In the genomic region with DNA sequence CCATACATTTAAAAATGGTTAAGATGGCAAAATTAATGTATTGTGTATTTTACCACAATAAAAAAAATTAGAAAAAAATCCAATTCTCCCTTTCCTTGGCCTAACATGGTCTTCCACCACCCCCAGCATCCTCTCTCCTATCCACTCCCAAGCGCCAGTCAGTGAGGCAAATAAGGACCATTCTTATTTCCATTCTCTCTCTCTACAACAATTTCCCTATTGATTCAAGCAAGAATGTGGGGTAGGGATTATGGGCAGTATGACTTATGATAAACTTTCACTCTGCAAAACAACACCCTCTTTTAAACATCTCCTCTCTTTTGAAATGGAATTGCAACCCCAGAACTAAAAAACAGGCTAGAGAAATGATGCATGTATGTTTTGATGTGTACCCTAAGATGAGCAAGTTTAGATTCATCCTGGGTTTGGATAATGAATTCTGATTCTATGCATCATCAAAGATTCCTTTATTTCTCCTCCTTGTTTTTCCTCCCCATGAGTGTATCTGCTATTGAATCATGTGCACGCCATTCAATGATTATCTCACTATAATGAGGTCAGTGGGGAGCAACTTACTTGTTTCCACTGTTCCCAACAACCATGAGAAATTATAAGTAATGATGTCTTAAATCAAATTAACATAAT, we compare ENCODE assay signal across 11 cellular contexts. TPM values are rescaled to one million over a fixed set of nuclear protein-coding genes. Genes with fewer than 3 reads are reported as not detected.
DNase-seq lines count a peak whose midpoint lies in the region; ATAC-seq and TF ChIP-seq lines count a peak whose summit lies in the region.
"Had no signal": no experiment of that assay in that cellular context is flagged by ENCODE, and none has a peak within 500 bp of the region (broad histone marks: within the 10 kb centered on the region; RNA-seq: fewer than 3 reads in every experiment).

No MANE protein-coding gene starts in this region.

- ATAC-seq in heart right ventricle, result no peak
- no peak for ATAC-seq in Right ventricle myocardium superior (ENCODE audit: poor library complexity)
- ATAC-seq in lower lobe of right lung, result no peak
- ATAC-seq in HG03354 (IDR thresholded peaks at IDR 0.05; ENCODE audit: poor library complexity, severe bottlenecking, unreplicated experiment), result no peak
- ATAC-seq: activated T-cell treated with anti-CD3 and anti-CD28 coated beads, Interleukin-2, amount 50 U/mL, for 4 hours; HCT116 had no signal

- no peaks in the 10 kb centered on the region for H3K36me3 Mint-ChIP-seq in activated naive CD4-positive, alpha-beta T cell treated with anti-CD3 and anti-CD28 coated beads, Interleukin-2, amount 10 ng/mL, durations not matched to agents 7 days and 5 days

- H3K4me3 ChIP-seq in heart right ventricle (peak overlapping the region in 3 of 10 donors; percentile 69 to 78 (median 72)), lower lobe of right lung (peak overlapping the region; percentile 57), transverse colon (no peak overlapping the region)

- no peak for TF ChIP-seq POLR2A in transverse colon (IDR thresholded peaks at IDR 0.05)

- in situ Hi-C loops in transverse colon (cut with MboI; ENCODE audit: low pct_ligation_motif_present in 1 of 4, low pct_unique_long_range_greater_than_20kb in 1 of 4, low sequenced_read_pairs in 3 of 4), result no loop called here

- no peak overlapping the region for H3K4me3 Mint-ChIP-seq in activated naive CD4-positive, alpha-beta T cell treated with anti-CD3 and anti-CD28 coated beads, Interleukin-2, amount 10 ng/mL, durations not matched to agents 7 days and 5 days
- H3K4me3 Mint-ChIP-seq: activated T-cell treated with anti-CD3 and anti-CD28 coated beads, Interleukin-2, amount 50 U/mL, for 4 hours had no signal

- H3K36me3 ChIP-seq in heart right ventricle (peaks cover 0 to 9% (median 0%) of the 10 kb centered on the region in 9 donors), lower lobe of right lung (no peaks in the 10 kb centered on the region), transverse colon (no peaks in the 10 kb centered on the region)

- no peak for DNase-seq in heart right ventricle
- DNase-seq in Right ventricle myocardium superior, result no peak
- DNase-seq in caudate nucleus (lab: John Stamatoyannopoulos, UW), result peak in 2 of 61 donors; percentile 11 to 13
- DNase-seq in lower lobe of right lung, result no peak
- no peak for DNase-seq in transverse colon
- no peak for DNase-seq in stimulated activated CD4-positive, alpha-beta T cell treated with anti-CD3 and anti-CD28 coated beads, Interleukin-1b, Interleukin-23, amount 100 ng/mL, for 48 hours
- no peak for DNase-seq in activated naive CD4-positive, alpha-beta T cell treated with anti-CD3 and anti-CD28 coated beads, Interleukin-2, amount 10 ng/mL, durations not matched to agents 7 days and 5 days
- DNase-seq: activated T-cell treated with anti-CD3 and anti-CD28 coated beads, Interleukin-2, amount 50 U/mL, for 4 hours had no signal

- TF ChIP-seq CTCF in heart right ventricle (IDR thresholded peaks at IDR 0.05) (no peak), lower lobe of right lung (IDR thresholded peaks at IDR 0.05) (no peak), transverse colon (IDR thresholded peaks at IDR 0.05) (no peak)

- WGBS in heart right ventricle, 2 donors, result 87 to 89% methylated on average over 2 of the region's 2 CpGs
- whole genome bisulfite sequencing in transverse colon (ENCODE audit: low coverage in 1 of 2), 2 donors, result 79 to 85% methylated on average over 2 of the region's 2 CpGs

- TF ChIP-seq EP300 in transverse colon (IDR thresholded peaks at IDR 0.05; ENCODE audit: low read depth), result no peak

- peaks cover 26% of the 10 kb centered on the region for H3K27me3 Mint-ChIP-seq in activated naive CD4-positive, alpha-beta T cell treated with anti-CD3 and anti-CD28 coated beads, Interleukin-2, amount 10 ng/mL, durations not matched to agents 7 days and 5 days
- H3K27me3 Mint-ChIP-seq: progenitor cell of endocrine pancreas had no signal

- intact Hi-C loops in heart right ventricle (cut with DNase I), result loop anchor here in 4 of 10 donors (5.0 to 10.0 kb wide), 5 partner anchors 47 to 213 kb away; no protein-coding TSS in a partner anchor
- intact Hi-C loops in Right ventricle myocardium superior (cut with DNase I), result loop anchor here (10.0 kb wide), 2 partner anchors 47 to 263 kb away; no protein-coding TSS in a partner anchor
- intact Hi-C loops in lower lobe of right lung (cut with DNase I), result no loop called here
- intact Hi-C loops in transverse colon (cut with DNase I; ENCODE audit: low total_unique reads), result loop anchor here (10.0 kb wide), 2 partner anchors 67 to 263 kb away; no protein-coding TSS in a partner anchor

- no peaks in the 10 kb centered on the region for H3K9me3 Mint-ChIP-seq in activated naive CD4-positive, alpha-beta T cell treated with anti-CD3 and anti-CD28 coated beads, Interleukin-2, amount 10 ng/mL, durations not matched to agents 7 days and 5 days
- H3K9me3 Mint-ChIP-seq: activated T-cell treated with anti-CD3 and anti-CD28 coated beads, Interleukin-2, amount 50 U/mL, for 4 hours had no signal

- CTCF ChIA-PET in activated naive CD4-positive, alpha-beta T cell treated with anti-CD3 and anti-CD28 coated beads, Interleukin-2, amount 10 ng/mL, durations not matched to agents 7 days and 5 days (lab: Charles Lee), result no interaction called here

- no peak overlapping the region for H3K27ac Mint-ChIP-seq in activated naive CD4-positive, alpha-beta T cell treated with anti-CD3 and anti-CD28 coated beads, Interleukin-2, amount 10 ng/mL, durations not matched to agents 7 days and 5 days
- H3K27ac Mint-ChIP-seq: progenitor cell of endocrine pancreas had no signal

- peak overlapping the region in 8 of 10 donors; percentile 17 to 98 (median 93) for H3K27ac ChIP-seq in heart right ventricle
- peak overlapping the region; percentile 68 for H3K27ac ChIP-seq in caudate nucleus (ENCODE audit: low read depth, low read length)
- H3K27ac ChIP-seq in lower lobe of right lung, result no peak overlapping the region
- H3K27ac ChIP-seq in transverse colon, result peak overlapping the region; percentile 90 to 95 (median 92)

- no peaks in the 10 kb centered on the region for H3K9me3 ChIP-seq in heart right ventricle
- no peaks in the 10 kb centered on the region for H3K9me3 ChIP-seq in lower lobe of right lung
- no peaks in the 10 kb centered on the region for H3K9me3 ChIP-seq in transverse colon

- H3K4me1 Mint-ChIP-seq in activated naive CD4-positive, alpha-beta T cell treated with anti-CD3 and anti-CD28 coated beads, Interleukin-2, amount 10 ng/mL, durations not matched to agents 7 days and 5 days, result peaks cover 17% of the 10 kb centered on the region

- H3K4me1 ChIP-seq in heart right ventricle (peaks cover 20 to 86% (median 74%) of the 10 kb centered on the region in 9 donors), lower lobe of right lung (peaks cover 66% of the 10 kb centered on the region), transverse colon (peaks cover 5 to 79% (median 50%) of the 10 kb centered on the region in 4 donors)

- H3K27me3 ChIP-seq in heart right ventricle, result no peaks in the 10 kb centered on the region
- no peaks in the 10 kb centered on the region for H3K27me3 ChIP-seq in lower lobe of right lung (ENCODE audit: low read depth)
- H3K27me3 ChIP-seq in transverse colon, result no peaks in the 10 kb centered on the region

RNA-seq across cellular contexts. Expression of gene STARD13, which starts 3.5 kb away (rescaled TPM):
- total RNA-seq in heart right ventricle (10 to 100 TPM; 18.2 to 38.3 (median 28.5) TPM), Right ventricle myocardium superior (36.4 TPM), lower lobe of right lung (61.0 TPM), transverse colon (100 to 1,000 TPM in 1 of 4 donors, 10 to 100 TPM in 3; 18.1 to 107 (median 41.5) TPM)
- polyA plus RNA-seq in heart right ventricle, result 10 to 100 TPM in 1 of 2 donors, 1 to 10 TPM in 1; 7.1 to 15.2 TPM
